Comparison of ENCODE assay signal across 6 cellular contexts in the genomic region with DNA sequence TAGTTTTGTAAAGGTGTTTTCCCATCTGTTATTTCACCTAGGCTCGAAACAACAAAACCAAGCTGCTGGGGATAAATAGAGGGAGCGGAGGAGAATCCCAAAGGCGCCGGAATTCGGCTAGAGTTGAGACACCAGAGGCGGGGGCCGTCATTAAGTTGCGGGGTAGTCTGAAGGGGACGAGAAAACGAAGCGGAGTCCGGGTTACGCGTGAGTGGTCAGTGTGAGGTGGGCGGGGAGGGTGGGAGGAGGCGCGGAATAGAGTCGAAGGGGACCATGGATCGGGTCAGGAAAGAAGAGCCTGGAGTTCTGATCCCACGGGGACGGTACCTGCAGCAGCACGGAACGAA. TPM values are rescaled to one million over a fixed set of nuclear protein-coding genes. Genes with fewer than 3 reads are reported as not detected.
DNase-seq lines count a peak whose midpoint lies in the region; ATAC-seq, FAIRE-seq and TF ChIP-seq lines count a peak whose summit lies in the region.

No MANE protein-coding gene starts in this region.

- H3K4me1 ChIP-seq in Caco-2 (peaks cover 6% of the 10 kb centered on the region), IMR-90 (ENCODE audit: control insufficient read depth, insufficient read depth, low read length) (peaks cover 3% of the 10 kb centered on the region; the same call in 1 of the 2 replicates)

- H3K79me1 ChIP-seq in IMR-90 (ENCODE audit: low read depth in 1 of 2, low read length in 2 of 2): peaks cover 46 to 79% of the 10 kb centered on the region in 2 experiments

- no peaks in the 10 kb centered on the region for H3K9me3 Mint-ChIP-seq in Caco-2 (ENCODE audit: unreplicated experiment)

- peak overlapping the region; percentile 91 for H3K4me3 Mint-ChIP-seq in Caco-2 (ENCODE audit: unreplicated experiment)

- no peak for TF ChIP-seq POLR2A in IMR-90 (IDR thresholded peaks at IDR 0.05; ENCODE audit: low read depth, low read length)

- H3K27ac Mint-ChIP-seq in Caco-2 (ENCODE audit: unreplicated experiment): peak overlapping the region; percentile 91

- H3K23ac ChIP-seq in IMR-90 (ENCODE audit: low read depth, low read length): peak overlapping the region; percentile 99

- H3K27ac ChIP-seq in IMR-90 (ENCODE audit: insufficient read depth, low read length) (peak overlapping the region; percentile 97), substantia nigra (ENCODE audit: low read depth, low read length, poor library complexity, severe bottlenecking) (peak overlapping the region; percentile 78)

- H2BK5ac ChIP-seq in IMR-90 (ENCODE audit: low read depth, low read length, poor library complexity, severe bottlenecking): peak overlapping the region; percentile 83

- no peak for DNase-seq in Caco-2
- no peak for DNase-seq in IMR-90
- no peak for DNase-seq in fibroblast of mammary gland (ENCODE audit: low read depth)
- no peak for DNase-seq in substantia nigra (lab: John Stamatoyannopoulos, UW)
- no peak for DNase-seq in RCC 7860 (ENCODE audit: low spot score)

- peak overlapping the region; percentile 98 for H2AFZ ChIP-seq in IMR-90 (replicated peaks; ENCODE audit: low read length, poor library complexity)

- H4K5ac ChIP-seq in IMR-90 (ENCODE audit: low read depth, low read length): peak overlapping the region; percentile 94

- H2AK9ac ChIP-seq in IMR-90 (replicated peaks; ENCODE audit: low read depth, low read length, poor library complexity): peak overlapping the region; percentile 97

- TF ChIP-seq CTCF in Caco-2 (IDR thresholded peaks at IDR 0.05; ENCODE audit: insufficient read depth in 1 of 2, low read depth in 1 of 2, low read length in 1 of 2, severe bottlenecking in 1 of 2, unreplicated experiment in 1 of 2): no peak
- no peak for TF ChIP-seq CTCF in IMR-90 (conservative IDR thresholded peaks at IDR 0.05; ENCODE audit: low read depth, low read length)
- TF ChIP-seq CTCF in fibroblast of mammary gland (conservative IDR thresholded peaks at IDR 0.05; ENCODE audit: control insufficient read depth, insufficient read depth, low read depth, low read length): no peak

- peak overlapping the region; percentile 85 for H2BK120ac ChIP-seq in IMR-90 (ENCODE audit: low read depth, low read length)

- peak overlapping the region; percentile 99 for H3K9ac ChIP-seq in IMR-90 (ENCODE audit: low read depth, low read length)

- TF ChIP-seq RAD21 in IMR-90 (IDR thresholded peaks at IDR 0.05; ENCODE audit: low read length): no peak

- CTCF ChIA-PET in Caco-2 (lab: Charles Lee): no interaction called here
- CTCF ChIA-PET in IMR-90 (lab: Yijun Ruan, JAX): no interaction called here

- ATAC-seq in IMR-90 (ENCODE audit: low read depth) (peak; percentile 54), GM19463 (IDR thresholded peaks at IDR 0.05; ENCODE audit: unreplicated experiment) (no peak)

- no peaks in the 10 kb centered on the region for H3K9me3 ChIP-seq in Caco-2
- no peaks in the 10 kb centered on the region for H3K9me3 ChIP-seq in IMR-90 (ENCODE audit: control insufficient read depth, insufficient read depth, low read length)

- H2BK20ac ChIP-seq in IMR-90 (ENCODE audit: low read depth, low read length): peak overlapping the region; percentile 50; the same call in 1 of the 2 replicates

- H3K27me3 ChIP-seq in Caco-2 (replicated peaks; ENCODE audit: control insufficient read depth, insufficient read depth, low read length) (no peaks in the 10 kb centered on the region), IMR-90 (ENCODE audit: control insufficient read depth, insufficient read depth, low read length) (no peaks in the 10 kb centered on the region)

- peak overlapping the region; percentile 93 for H3K4me2 ChIP-seq in IMR-90 (ENCODE audit: low read depth, low read length)

- peak overlapping the region; percentile 91 for H3K18ac ChIP-seq in IMR-90 (ENCODE audit: low read depth, low read length)

- POLR2A ChIA-PET in Caco-2 (lab: Charles Lee) (interaction anchor here (0.5 to 1.4 kb wide), 4 partner anchors 14 to 284 kb away, joined by 4 to 14 read pairs (median 6); a partner anchor contains a TSS), IMR-90 (lab: Charles Lee; ENCODE audit: unreplicated experiment) (no interaction called here)

- peaks cover 5% of the 10 kb centered on the region; the same call in 1 of the 2 replicates for H4K20me1 ChIP-seq in IMR-90 (ENCODE audit: insufficient read depth, low read length)

- H2AK5ac ChIP-seq in IMR-90 (ENCODE audit: low read depth, low read length): peak overlapping the region; percentile 94

- intact Hi-C loops in Caco-2 (cut with micrococcal nuclease; ENCODE audit: unreplicated experiment): loop anchor here (1.0 to 10.0 kb wide), 4 partner anchors 57 to 674 kb away; a partner anchor contains a TSS
- intact Hi-C loops in IMR-90 (cut with micrococcal nuclease): no loop called here

- peaks cover 15% of the 10 kb centered on the region for H3K9me1 ChIP-seq in IMR-90 (ENCODE audit: insufficient read depth, low read length)

- H3K14ac ChIP-seq in IMR-90 (replicated peaks; ENCODE audit: low read depth, low read length): peak overlapping the region; percentile 100

- peaks cover 11% of the 10 kb centered on the region for H3K4me1 Mint-ChIP-seq in Caco-2 (ENCODE audit: low read depth, unreplicated experiment)

- peak overlapping the region; percentile 45; the same call in 1 of the 3 replicates for H2BK15ac ChIP-seq in IMR-90 (ENCODE audit: low read depth, low read length)

- peak overlapping the region; percentile 99 to 100 for H4K8ac ChIP-seq in IMR-90 (ENCODE audit: low read depth in 2 of 2, low read length in 2 of 2)

- 0% methylated on average over 3 of the region's 23 CpGs; no CpG with 5 or more reads in 1 of the 2 experiments for WGBS in IMR-90 (ENCODE audit: extremely low coverage in 2 of 2, insufficient read length in 1 of 2), 2 experiments

- H4K91ac ChIP-seq in IMR-90 (ENCODE audit: insufficient read depth, low read depth, low read length): peak overlapping the region; percentile 98

- BruUV-seq in Caco-2 (replicated peaks; lab: Mats Ljungman, UMichigan) (no TSS peak), IMR-90 (replicated peaks; lab: Mats Ljungman, UMichigan) (no TSS peak)

- dilution Hi-C loops in IMR-90 (cut with HindIII; ENCODE audit: low sequenced_read_pairs, unreplicated experiment): no loop called here

- peaks cover 83% of the 10 kb centered on the region for H3K36me3 Mint-ChIP-seq in Caco-2 (ENCODE audit: insufficient read depth, unreplicated experiment)

- H3K27me3 Mint-ChIP-seq in Caco-2 (ENCODE audit: insufficient read depth, unreplicated experiment): no peaks in the 10 kb centered on the region

- peaks cover 13% of the 10 kb centered on the region for H3K36me3 ChIP-seq in Caco-2 (ENCODE audit: control insufficient read depth, insufficient read depth, low read length)
- H3K36me3 ChIP-seq in IMR-90 (ENCODE audit: control insufficient read depth, insufficient read depth, low read length): peaks cover 42% of the 10 kb centered on the region

- in situ Hi-C loops in IMR-90 (cut with MboI; ENCODE audit: low sequenced_read_pairs): no loop called here

- H3K4me3 ChIP-seq in Caco-2 (ENCODE audit: low read depth, low read length): peak overlapping the region; percentile 93
- peak overlapping the region; percentile 86 for H3K4me3 ChIP-seq in IMR-90 (ENCODE audit: insufficient read depth, low read depth, low read length)
- peak overlapping the region; percentile 90 for H3K4me3 ChIP-seq in fibroblast of mammary gland (ENCODE audit: control insufficient read depth, low read depth, low read length)

- H3K56ac ChIP-seq in IMR-90 (ENCODE audit: extremely low read depth, insufficient read depth, low read length): peak overlapping the region; percentile 98

- FAIRE-seq in RCC 7860 (lab: Jason Lieb, UNC): no peak

- peak overlapping the region; percentile 99 for H3K4ac ChIP-seq in IMR-90 (ENCODE audit: low read depth, low read length)

TF ChIP-seq in IMR-90, 13 proteins besides CTCF, POLR2A, EP300 and RAD21 (continues in another document):
- TF ChIP-seq CEBPB (IDR thresholded peaks at IDR 0.05; ENCODE audit: low read depth, low read length) (no peak), MAZ (IDR thresholded peaks at IDR 0.05; ENCODE audit: borderline replicate concordance, low read depth, low read length) (no peak), NFE2L2 (IDR thresholded peaks at IDR 0.05; ENCODE audit: low read depth, low read length) (no peak), SMC3 (IDR thresholded peaks at IDR 0.05; ENCODE audit: low read depth, low read length) (no peak), MXI1 (IDR thresholded peaks at IDR 0.05; ENCODE audit: borderline replicate concordance, low read depth, low read length) (no peak), RFX5 (IDR thresholded peaks at IDR 0.05; ENCODE audit: low read depth, low read length) (no peak)

RNA-seq across cellular contexts. Expression of a gene that starts 0.4 kb away (rescaled TPM):
- 174 and 191 TPM in 2 replicates for total RNA-seq in Caco-2 (2022)
- 105 and 108 TPM in 2 replicates for total RNA-seq in IMR-90 (2012; rRNA removed)
- polyA plus RNA-seq in IMR-90 (2012; rRNA removed): 126 and 131 TPM in 2 replicates
- polyA plus RNA-seq in IMR-90 (2012; cell fraction: cytosol; rRNA removed): 88.5 and 95.3 TPM in 2 replicates
- polyA plus RNA-seq in IMR-90 (2012; cell fraction: nucleus; rRNA removed; ENCODE audit: low replicate concordance): 126 and 190 TPM in 2 replicates

RNA-seq across cellular contexts. Expression of a gene that starts 0.6 kb away (rescaled TPM):
- 91.7 and 94.3 TPM in 2 replicates for total RNA-seq in Caco-2 (2022)
- total RNA-seq in IMR-90 (2012; rRNA removed): 15.1 and 15.3 TPM in 2 replicates
- polyA plus RNA-seq in IMR-90 (2012; rRNA removed): 28.3 and 28.8 TPM in 2 replicates
- polyA plus RNA-seq in IMR-90 (2012; cell fraction: cytosol; rRNA removed): 15.9 and 25.4 TPM in 2 replicates
- 49.6 and 75.7 TPM in 2 replicates for polyA plus RNA-seq in IMR-90 (2012; cell fraction: nucleus; rRNA removed; ENCODE audit: low replicate concordance)

RNA-seq across cellular contexts. Expression of a gene that starts 14.6 kb away (rescaled TPM):
- total RNA-seq in Caco-2 (2022) (25.1 and 27.8 TPM in 2 replicates), IMR-90 (2012; rRNA removed) (3.0 and 3.6 TPM in 2 replicates)
- polyA plus RNA-seq in IMR-90 (2012; rRNA removed): 6.4 and 7.4 TPM in 2 replicates
- 4.4 and 5.8 TPM in 2 replicates for polyA plus RNA-seq in IMR-90 (2012; cell fraction: cytosol; rRNA removed)
- polyA plus RNA-seq in IMR-90 (2012; cell fraction: nucleus; rRNA removed; ENCODE audit: low replicate concordance): 5.1 and 8.0 TPM in 2 replicates

RNA-seq across cellular contexts. Expression of a gene that starts 35.5 kb away (rescaled TPM):
- 40.2 and 40.4 TPM in 2 replicates for total RNA-seq in Caco-2 (2022)
- total RNA-seq in IMR-90 (2012; rRNA removed): 18.6 and 19.7 TPM in 2 replicates
- 34.8 and 35.0 TPM in 2 replicates for polyA plus RNA-seq in IMR-90 (2012; rRNA removed)
- 26.7 and 31.4 TPM in 2 replicates for polyA plus RNA-seq in IMR-90 (2012; cell fraction: cytosol; rRNA removed)
- 12.2 and 12.5 TPM in 2 replicates for polyA plus RNA-seq in IMR-90 (2012; cell fraction: nucleus; rRNA removed; ENCODE audit: low replicate concordance)

RNA-seq across cellular contexts. Expression of a gene that starts 56.8 kb away (rescaled TPM):
- total RNA-seq in Caco-2 (2022): 36.5 and 44.3 TPM in 2 replicates
- total RNA-seq in IMR-90 (2012; rRNA removed): 27.2 and 29.4 TPM in 2 replicates
- polyA plus RNA-seq in IMR-90 (2012; rRNA removed): 17.9 and 20.0 TPM in 2 replicates
- polyA plus RNA-seq in IMR-90 (2012; cell fraction: cytosol; rRNA removed): 3.7 and 6.5 TPM in 2 replicates
- polyA plus RNA-seq in IMR-90 (2012; cell fraction: nucleus; rRNA removed; ENCODE audit: low replicate concordance): 1.5 and 12.2 TPM in 2 replicates
